In genomic region chr15:64651573-64652260, GRCh38 we compare ENCODE assay signal across 8 cellular contexts.
DNase-seq lines count a peak whose midpoint lies in the region; ATAC-seq and TF ChIP-seq lines count a peak whose summit lies in the region.

No MANE protein-coding gene starts in this region.

- peaks cover 0 to 31% (median 4%) of the 10 kb centered on the region in 3 donors for H3K4me1 ChIP-seq in esophagus squamous epithelium

- DNase-seq in NCI-H1436 (lab: John Stamatoyannopoulos, UW) (peak; percentile 16), NCI-H1436 treated with DMSO at 0.1 percent for 48 hours (lab: John Stamatoyannopoulos, UW) (no peak), T-helper 17 cell (peak in 2 of 3 donors; percentile 34 to 41), OCI-M1 (lab: John Stamatoyannopoulos, UW) (no peak), esophagus squamous epithelium (lab: John Stamatoyannopoulos, UW) (no peak)
- peak; percentile 30 to 37 (median 31) for DNase-seq in effector memory CD8-positive, alpha-beta T cell
- DNase-seq in stimulated activated CD4-positive, alpha-beta T cell treated with anti-CD3 and anti-CD28 coated beads, TNF-alpha, amount 100 ng/mL, for 1 hour (ENCODE audit: low read depth in 3 of 3, low spot score in 1 of 3): peak in 2 of 3 donors; percentile 8 to 10

- H3K9me3 ChIP-seq in T-helper 17 cell (ENCODE audit: control insufficient read depth, low read length, poor library complexity, severe bottlenecking): no peaks in the 10 kb centered on the region
- no peaks in the 10 kb centered on the region for H3K9me3 ChIP-seq in esophagus squamous epithelium

- no peaks in the 10 kb centered on the region for H3K36me3 Mint-ChIP-seq in T-helper 17 cell (ENCODE audit: low read depth)
- peaks cover 7% of the 10 kb centered on the region for H3K36me3 Mint-ChIP-seq in effector memory CD8-positive, alpha-beta T cell (ENCODE audit: insufficient read depth)

- ATAC-seq in HG03196 (IDR thresholded peaks at IDR 0.05; ENCODE audit: unreplicated experiment) (peak; percentile 83), T-helper 17 cell (peak; percentile 97)
- ATAC-seq in effector memory CD8-positive, alpha-beta T cell (replicated peaks): peak; percentile 96

- no peaks in the 10 kb centered on the region for H3K27me3 ChIP-seq in esophagus squamous epithelium

- H3K4me1 Mint-ChIP-seq in T-helper 17 cell: peaks cover 21% of the 10 kb centered on the region
- peaks cover 15 to 32% of the 10 kb centered on the region in 2 donors for H3K4me1 Mint-ChIP-seq in effector memory CD8-positive, alpha-beta T cell (ENCODE audit: low read depth in 2 of 2)

- no peak for TF ChIP-seq POLR2A in esophagus squamous epithelium (IDR thresholded peaks at IDR 0.05)

- H3K27ac Mint-ChIP-seq in T-helper 17 cell: peak overlapping the region; percentile 94
- H3K27ac Mint-ChIP-seq in effector memory CD8-positive, alpha-beta T cell: peak overlapping the region; percentile 94 to 96

- intact Hi-C loops in esophagus squamous epithelium (cut with DNase I): loop anchor here (10.0 kb wide), 1 partner anchor 227 kb away; no protein-coding TSS in a partner anchor

- H3K27me3 Mint-ChIP-seq in T-helper 17 cell: no peaks in the 10 kb centered on the region
- no peaks in the 10 kb centered on the region for H3K27me3 Mint-ChIP-seq in effector memory CD8-positive, alpha-beta T cell

- TF ChIP-seq CTCF in esophagus squamous epithelium (IDR thresholded peaks at IDR 0.05): no peak

- H3K4me3 ChIP-seq in esophagus squamous epithelium: no peak overlapping the region

- peak overlapping the region; percentile 69 for H3K4me3 Mint-ChIP-seq in T-helper 17 cell
- peak overlapping the region; percentile 43 to 63 for H3K4me3 Mint-ChIP-seq in effector memory CD8-positive, alpha-beta T cell

- WGBS in esophagus squamous epithelium, 2 donors: 55 to 58% methylated on average over 4 of the region's 4 CpGs

- no peaks in the 10 kb centered on the region for H3K9me3 Mint-ChIP-seq in effector memory CD8-positive, alpha-beta T cell

- H3K27ac ChIP-seq in esophagus squamous epithelium: no peak overlapping the region

- H3K36me3 ChIP-seq in esophagus squamous epithelium: no peaks in the 10 kb centered on the region

Comparison
In these comparisons a context has a peak if more than half of its experiments do, and no peak if none do; other contexts are left out.
1. DNase-seq: peak in NCI-H1436 (single experiment), T-helper 17 cell (2 of 3), effector memory CD8-positive, alpha-beta T cell (3 of 3) and stimulated activated CD4-positive, alpha-beta T cell treated with anti-CD3 and anti-CD28 coated beads, TNF-alpha, amount 100 ng/mL, for 1 hour (2 of 3); none in NCI-H1436 treated with DMSO at 0.1 percent for 48 hours (single experiment), OCI-M1 (single experiment) and esophagus squamous epithelium (single experiment).
2. Peak in every context shown above with its lines, with median percentiles within 50 percentile points of each other: ATAC-seq.